ENCODE assay signal across 4 cellular contexts in the genomic region with DNA sequence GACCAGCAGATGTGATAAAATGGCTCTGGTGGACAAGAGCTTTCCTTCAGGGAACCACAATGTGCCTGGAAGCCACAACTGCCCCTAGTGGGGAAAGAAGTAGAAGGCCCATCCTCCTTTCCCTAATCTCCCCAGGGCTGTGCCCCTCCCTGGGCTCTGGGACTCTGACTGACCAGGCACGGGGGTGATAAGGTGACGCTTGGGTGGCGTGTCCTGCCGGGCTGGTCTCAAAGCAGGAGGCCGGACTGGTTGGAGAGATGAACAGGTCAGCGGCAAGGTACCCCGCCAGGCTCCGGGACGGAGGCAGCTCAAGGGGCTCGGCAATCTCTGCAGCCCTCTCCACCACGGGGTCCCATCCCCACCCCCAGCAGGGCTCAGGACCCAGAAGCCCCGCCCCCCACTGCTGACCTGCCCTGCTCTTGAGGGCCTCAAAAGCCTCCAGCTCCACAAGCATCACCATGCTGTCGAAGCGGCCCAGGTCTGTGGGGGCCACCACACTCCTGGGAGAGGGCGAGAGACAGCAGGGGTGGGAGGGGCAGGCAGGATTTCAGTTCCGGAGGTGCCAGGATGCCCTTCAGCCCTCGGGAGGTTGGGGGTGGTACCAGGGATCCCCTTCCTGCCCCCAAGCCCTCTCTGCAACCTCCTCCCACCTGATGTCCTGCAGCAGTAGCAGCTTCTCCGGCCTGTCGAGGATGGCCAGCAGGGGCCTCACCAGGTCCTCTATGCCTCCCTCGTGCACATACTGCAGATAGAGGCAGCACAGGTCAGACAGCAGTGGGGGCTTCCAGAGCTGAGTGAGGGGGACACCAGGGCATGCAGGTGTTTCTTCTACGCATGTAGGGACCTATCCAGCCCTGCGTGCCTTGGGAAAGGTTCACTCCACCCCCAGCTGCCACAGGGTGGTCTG.
A peak's percentile ranks its signal among the peaks of the same experiment; 100 is the strongest.
DNase-seq lines count a peak whose midpoint lies in the region.

No MANE protein-coding gene starts in this region.

- DNase-seq in HuH-7.5 (ENCODE audit: low spot score) = peak; percentile 71
- peak; percentile 64 for DNase-seq in iPS-NIHi7 (ENCODE audit: extremely low spot score)
- DNase-seq in stimulated activated CD4-positive, alpha-beta T cell treated with anti-CD3 and anti-CD28 coated beads, Interleukin-4, amount 100 ng/mL, for 24 hours = no peak
- no peak for DNase-seq in NCI-H774 (lab: John Stamatoyannopoulos, UW)

Comparison
In these comparisons a context has a peak if more than half of its experiments do, and no peak if none do; other contexts are left out.
1. DNase-seq: peak in HuH-7.5 (single experiment) and iPS-NIHi7 (single experiment); none in stimulated activated CD4-positive, alpha-beta T cell treated with anti-CD3 and anti-CD28 coated beads, Interleukin-4, amount 100 ng/mL, for 24 hours (single experiment) and NCI-H774 (single experiment).